1 cellular context compared by ENCODE assay signal in the genomic region with DNA sequence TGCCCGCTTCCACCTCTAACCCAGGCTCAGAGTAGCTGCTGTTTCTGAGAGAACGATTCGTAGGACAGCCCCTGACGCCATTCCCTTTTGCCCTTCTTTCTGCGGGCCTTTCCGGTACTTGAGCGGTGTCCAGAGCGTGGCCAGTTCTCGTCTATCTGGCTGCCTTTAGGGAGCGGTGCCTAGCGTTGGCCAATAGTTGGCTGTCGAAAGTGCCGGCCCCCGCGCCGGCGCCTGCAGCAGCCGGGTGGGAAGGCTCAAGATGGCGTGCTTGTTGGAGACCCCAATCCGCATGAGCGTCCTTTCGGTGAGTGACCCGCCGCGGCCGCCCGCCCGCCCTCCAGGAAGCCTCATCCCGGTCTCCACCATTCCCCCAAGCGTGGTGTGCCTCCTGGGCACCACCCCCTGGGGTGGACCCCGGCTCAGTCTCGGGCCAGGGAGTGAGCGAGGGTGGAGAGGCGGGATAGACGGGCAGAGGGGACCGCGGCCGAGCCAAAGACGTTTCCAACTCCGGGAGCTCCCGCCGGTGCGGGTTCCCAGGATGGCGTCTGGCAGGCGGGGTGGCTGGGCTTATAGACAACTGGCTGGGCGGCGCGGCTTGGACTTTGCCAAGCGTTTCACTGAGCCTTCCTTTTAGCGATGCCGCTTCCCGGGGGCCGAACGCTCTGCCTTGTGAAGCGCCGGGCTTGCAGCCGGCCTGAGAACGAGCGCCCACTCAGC.
TF ChIP-seq lines count a peak whose summit lies in the region.

A gene with protein sequence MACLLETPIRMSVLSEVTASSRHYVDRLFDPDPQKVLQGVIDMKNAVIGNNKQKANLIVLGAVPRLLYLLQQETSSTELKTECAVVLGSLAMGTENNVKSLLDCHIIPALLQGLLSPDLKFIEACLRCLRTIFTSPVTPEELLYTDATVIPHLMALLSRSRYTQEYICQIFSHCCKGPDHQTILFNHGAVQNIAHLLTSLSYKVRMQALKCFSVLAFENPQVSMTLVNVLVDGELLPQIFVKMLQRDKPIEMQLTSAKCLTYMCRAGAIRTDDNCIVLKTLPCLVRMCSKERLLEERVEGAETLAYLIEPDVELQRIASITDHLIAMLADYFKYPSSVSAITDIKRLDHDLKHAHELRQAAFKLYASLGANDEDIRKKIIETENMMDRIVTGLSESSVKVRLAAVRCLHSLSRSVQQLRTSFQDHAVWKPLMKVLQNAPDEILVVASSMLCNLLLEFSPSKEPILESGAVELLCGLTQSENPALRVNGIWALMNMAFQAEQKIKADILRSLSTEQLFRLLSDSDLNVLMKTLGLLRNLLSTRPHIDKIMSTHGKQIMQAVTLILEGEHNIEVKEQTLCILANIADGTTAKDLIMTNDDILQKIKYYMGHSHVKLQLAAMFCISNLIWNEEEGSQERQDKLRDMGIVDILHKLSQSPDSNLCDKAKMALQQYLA (plus strand): TSS at position 6 of the 717 bp plus-strand sequence. CDS start 254 bp downstream, at position 260.

TF ChIP-seq in K562, 482 proteins besides CTCF, POLR2A, EP300 and RAD21 (continued from another document and continues in another):
- TF ChIP-seq, protein P1, sequence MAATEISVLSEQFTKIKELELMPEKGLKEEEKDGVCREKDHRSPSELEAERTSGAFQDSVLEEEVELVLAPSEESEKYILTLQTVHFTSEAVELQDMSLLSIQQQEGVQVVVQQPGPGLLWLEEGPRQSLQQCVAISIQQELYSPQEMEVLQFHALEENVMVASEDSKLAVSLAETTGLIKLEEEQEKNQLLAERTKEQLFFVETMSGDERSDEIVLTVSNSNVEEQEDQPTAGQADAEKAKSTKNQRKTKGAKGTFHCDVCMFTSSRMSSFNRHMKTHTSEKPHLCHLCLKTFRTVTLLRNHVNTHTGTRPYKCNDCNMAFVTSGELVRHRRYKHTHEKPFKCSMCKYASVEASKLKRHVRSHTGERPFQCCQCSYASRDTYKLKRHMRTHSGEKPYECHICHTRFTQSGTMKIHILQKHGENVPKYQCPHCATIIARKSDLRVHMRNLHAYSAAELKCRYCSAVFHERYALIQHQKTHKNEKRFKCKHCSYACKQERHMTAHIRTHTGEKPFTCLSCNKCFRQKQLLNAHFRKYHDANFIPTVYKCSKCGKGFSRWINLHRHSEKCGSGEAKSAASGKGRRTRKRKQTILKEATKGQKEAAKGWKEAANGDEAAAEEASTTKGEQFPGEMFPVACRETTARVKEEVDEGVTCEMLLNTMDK (IDR thresholded peaks at IDR 0.05; ENCODE audit: borderline replicate concordance, insufficient read depth, low read depth, low read length, poor library complexity, severe bottlenecking) = no peak
- TF ChIP-seq HCFC1 (IDR thresholded peaks at IDR 0.05; ENCODE audit: low read depth, low read length) (peak; percentile 48), PHF8 (IDR thresholded peaks at IDR 0.05; ENCODE audit: borderline replicate concordance, low read length) (peak; percentile 78; the same call in 1 of the 2 replicates), DIDO1 (tag; IDR thresholded peaks at IDR 0.05; ENCODE audit: low read depth) (peak; percentile 94), L3MBTL2 (IDR thresholded peaks at IDR 0.05) (0 out of 2 replicates have a peak, but pooled peaks have one; percentile 15), ZNF583 (CRISPR knock-in tag; IDR thresholded peaks at IDR 0.05) (no peak), NCOR1 (IDR thresholded peaks at IDR 0.05) (no peak), ATF7 (IDR thresholded peaks at IDR 0.05) (peak; percentile 50; the same call in 1 of the 2 replicates), HDAC1 (IDR thresholded peaks at IDR 0.05) (peak in 1 of 2 experiments; percentile 33; a peak in 1 of 4 replicates), HDAC6 (IDR thresholded peaks at IDR 0.05; ENCODE audit: low read depth, low read length) (no peak), CXXC5 (CRISPR knock-in tag; IDR thresholded peaks at IDR 0.05) (peak; percentile 73; the same call in 1 of the 2 replicates), HLTF (IDR thresholded peaks at IDR 0.05) (peak; percentile 46; the same call in 1 of the 2 replicates), SIN3B (IDR thresholded peaks at IDR 0.05; ENCODE audit: low read depth) (peak; percentile 79; the same call in 1 of the 2 replicates), CBFB (CRISPR knock-in tag; IDR thresholded peaks at IDR 0.05) (no peak), PRMT5 (CRISPR knock-in tag; IDR thresholded peaks at IDR 0.05) (no peak), SUPT5H (IDR thresholded peaks at IDR 0.05) (peak; percentile 76), ZFX (CRISPR knock-in tag; IDR thresholded peaks at IDR 0.05) (peak; percentile 11; the same call in 1 of the 2 replicates), TCF3 (CRISPR knock-in tag; IDR thresholded peaks at IDR 0.05) (peak; percentile 20; the same call in 1 of the 2 replicates), KAT7 (CRISPR knock-in tag; IDR thresholded peaks at IDR 0.05; ENCODE audit: borderline replicate concordance) (peak; percentile 71; the same call in 1 of the 2 replicates), SIN3A (IDR thresholded peaks at IDR 0.05; ENCODE audit: borderline replicate concordance in 2 of 2, control insufficient read depth in 1 of 2, low read depth in 2 of 2, low read length in 2 of 2) (peak in 1 of 2 experiments; percentile 24; a peak in 1 of 4 replicates), CCNT2 (IDR thresholded peaks at IDR 0.05; ENCODE audit: borderline replicate concordance, extremely low read depth, insufficient read length, low read depth, low read length) (peak; percentile 42), NFRKB (IDR thresholded peaks at IDR 0.05; ENCODE audit: low read depth) (peak; percentile 94), GABPB1 (CRISPR knock-in tag; IDR thresholded peaks at IDR 0.05) (peak; percentile 53; the same call in 1 of the 2 replicates), HMGN3 (IDR thresholded peaks at IDR 0.05; ENCODE audit: borderline replicate concordance, extremely low read depth, insufficient read length, low read depth, low read length) (peak; percentile 61), TAF9B (IDR thresholded peaks at IDR 0.05; ENCODE audit: partially characterized antibody) (peak; percentile 86), POLR2G (IDR thresholded peaks at IDR 0.05; ENCODE audit: low read depth, low read length) (peak; percentile 88), C11orf30 (IDR thresholded peaks at IDR 0.05; ENCODE audit: low read depth) (peak; percentile 94), RBM14 (IDR thresholded peaks at IDR 0.05; ENCODE audit: borderline replicate concordance, insufficient read depth, low read depth, low read length) (no peak), ZEB2 (IDR thresholded peaks at IDR 0.05) (peak; percentile 100), CREM (IDR thresholded peaks at IDR 0.05; ENCODE audit: low read depth) (peak; percentile 39; the same call in 1 of the 2 replicates), TFAM (CRISPR knock-in tag; conservative IDR thresholded peaks at IDR 0.05) (no peak)
- TF ChIP-seq, protein P2, sequence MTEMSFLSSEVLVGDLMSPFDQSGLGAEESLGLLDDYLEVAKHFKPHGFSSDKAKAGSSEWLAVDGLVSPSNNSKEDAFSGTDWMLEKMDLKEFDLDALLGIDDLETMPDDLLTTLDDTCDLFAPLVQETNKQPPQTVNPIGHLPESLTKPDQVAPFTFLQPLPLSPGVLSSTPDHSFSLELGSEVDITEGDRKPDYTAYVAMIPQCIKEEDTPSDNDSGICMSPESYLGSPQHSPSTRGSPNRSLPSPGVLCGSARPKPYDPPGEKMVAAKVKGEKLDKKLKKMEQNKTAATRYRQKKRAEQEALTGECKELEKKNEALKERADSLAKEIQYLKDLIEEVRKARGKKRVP (CRISPR knock-in tag; IDR thresholded peaks at IDR 0.05) = peak; percentile 6; the same call in 1 of the 2 replicates
- TF ChIP-seq, protein P3, sequence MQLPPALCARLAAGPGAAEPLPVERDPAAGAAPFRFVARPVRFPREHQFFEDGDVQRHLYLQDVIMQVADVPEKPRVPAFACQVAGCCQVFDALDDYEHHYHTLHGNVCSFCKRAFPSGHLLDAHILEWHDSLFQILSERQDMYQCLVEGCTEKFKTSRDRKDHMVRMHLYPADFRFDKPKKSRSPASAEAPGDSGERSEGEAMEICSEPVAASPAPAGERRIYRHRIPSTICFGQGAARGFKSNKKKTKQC (CRISPR knock-in tag; IDR thresholded peaks at IDR 0.05) = 0 out of 2 replicates have a peak, but pooled peaks have one; percentile 23
- TF ChIP-seq, protein P4, sequence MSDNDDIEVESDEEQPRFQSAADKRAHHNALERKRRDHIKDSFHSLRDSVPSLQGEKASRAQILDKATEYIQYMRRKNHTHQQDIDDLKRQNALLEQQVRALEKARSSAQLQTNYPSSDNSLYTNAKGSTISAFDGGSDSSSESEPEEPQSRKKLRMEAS (CRISPR knock-in tag; IDR thresholded peaks at IDR 0.05) = peak; percentile 38; the same call in 1 of the 2 replicates
- TF ChIP-seq, protein P5, sequence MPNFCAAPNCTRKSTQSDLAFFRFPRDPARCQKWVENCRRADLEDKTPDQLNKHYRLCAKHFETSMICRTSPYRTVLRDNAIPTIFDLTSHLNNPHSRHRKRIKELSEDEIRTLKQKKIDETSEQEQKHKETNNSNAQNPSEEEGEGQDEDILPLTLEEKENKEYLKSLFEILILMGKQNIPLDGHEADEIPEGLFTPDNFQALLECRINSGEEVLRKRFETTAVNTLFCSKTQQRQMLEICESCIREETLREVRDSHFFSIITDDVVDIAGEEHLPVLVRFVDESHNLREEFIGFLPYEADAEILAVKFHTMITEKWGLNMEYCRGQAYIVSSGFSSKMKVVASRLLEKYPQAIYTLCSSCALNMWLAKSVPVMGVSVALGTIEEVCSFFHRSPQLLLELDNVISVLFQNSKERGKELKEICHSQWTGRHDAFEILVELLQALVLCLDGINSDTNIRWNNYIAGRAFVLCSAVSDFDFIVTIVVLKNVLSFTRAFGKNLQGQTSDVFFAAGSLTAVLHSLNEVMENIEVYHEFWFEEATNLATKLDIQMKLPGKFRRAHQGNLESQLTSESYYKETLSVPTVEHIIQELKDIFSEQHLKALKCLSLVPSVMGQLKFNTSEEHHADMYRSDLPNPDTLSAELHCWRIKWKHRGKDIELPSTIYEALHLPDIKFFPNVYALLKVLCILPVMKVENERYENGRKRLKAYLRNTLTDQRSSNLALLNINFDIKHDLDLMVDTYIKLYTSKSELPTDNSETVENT (CRISPR knock-in tag; IDR thresholded peaks at IDR 0.05) = 0 out of 2 replicates have a peak, but pooled peaks have one; percentile 16
- TF ChIP-seq, protein P6, sequence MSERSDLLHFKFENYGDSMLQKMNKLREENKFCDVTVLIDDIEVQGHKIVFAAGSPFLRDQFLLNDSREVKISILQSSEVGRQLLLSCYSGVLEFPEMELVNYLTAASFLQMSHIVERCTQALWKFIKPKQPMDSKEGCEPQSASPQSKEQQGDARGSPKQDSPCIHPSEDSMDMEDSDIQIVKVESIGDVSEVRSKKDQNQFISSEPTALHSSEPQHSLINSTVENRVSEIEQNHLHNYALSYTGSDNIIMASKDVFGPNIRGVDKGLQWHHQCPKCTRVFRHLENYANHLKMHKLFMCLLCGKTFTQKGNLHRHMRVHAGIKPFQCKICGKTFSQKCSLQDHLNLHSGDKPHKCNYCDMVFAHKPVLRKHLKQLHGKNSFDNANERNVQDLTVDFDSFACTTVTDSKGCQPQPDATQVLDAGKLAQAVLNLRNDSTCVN (CRISPR knock-in tag; IDR thresholded peaks at IDR 0.05) = no peak
- TF ChIP-seq, protein P7, sequence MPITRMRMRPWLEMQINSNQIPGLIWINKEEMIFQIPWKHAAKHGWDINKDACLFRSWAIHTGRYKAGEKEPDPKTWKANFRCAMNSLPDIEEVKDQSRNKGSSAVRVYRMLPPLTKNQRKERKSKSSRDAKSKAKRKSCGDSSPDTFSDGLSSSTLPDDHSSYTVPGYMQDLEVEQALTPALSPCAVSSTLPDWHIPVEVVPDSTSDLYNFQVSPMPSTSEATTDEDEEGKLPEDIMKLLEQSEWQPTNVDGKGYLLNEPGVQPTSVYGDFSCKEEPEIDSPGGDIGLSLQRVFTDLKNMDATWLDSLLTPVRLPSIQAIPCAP (CRISPR knock-in tag; IDR thresholded peaks at IDR 0.05; ENCODE audit: borderline replicate concordance) = no peak
- TF ChIP-seq, protein P8, sequence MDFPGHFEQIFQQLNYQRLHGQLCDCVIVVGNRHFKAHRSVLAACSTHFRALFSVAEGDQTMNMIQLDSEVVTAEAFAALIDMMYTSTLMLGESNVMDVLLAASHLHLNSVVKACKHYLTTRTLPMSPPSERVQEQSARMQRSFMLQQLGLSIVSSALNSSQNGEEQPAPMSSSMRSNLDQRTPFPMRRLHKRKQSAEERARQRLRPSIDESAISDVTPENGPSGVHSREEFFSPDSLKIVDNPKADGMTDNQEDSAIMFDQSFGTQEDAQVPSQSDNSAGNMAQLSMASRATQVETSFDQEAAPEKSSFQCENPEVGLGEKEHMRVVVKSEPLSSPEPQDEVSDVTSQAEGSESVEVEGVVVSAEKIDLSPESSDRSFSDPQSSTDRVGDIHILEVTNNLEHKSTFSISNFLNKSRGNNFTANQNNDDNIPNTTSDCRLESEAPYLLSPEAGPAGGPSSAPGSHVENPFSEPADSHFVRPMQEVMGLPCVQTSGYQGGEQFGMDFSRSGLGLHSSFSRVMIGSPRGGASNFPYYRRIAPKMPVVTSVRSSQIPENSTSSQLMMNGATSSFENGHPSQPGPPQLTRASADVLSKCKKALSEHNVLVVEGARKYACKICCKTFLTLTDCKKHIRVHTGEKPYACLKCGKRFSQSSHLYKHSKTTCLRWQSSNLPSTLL (IDR thresholded peaks at IDR 0.05) = peak; percentile 76; the same call in 1 of the 2 replicates
- TF ChIP-seq, protein P9, sequence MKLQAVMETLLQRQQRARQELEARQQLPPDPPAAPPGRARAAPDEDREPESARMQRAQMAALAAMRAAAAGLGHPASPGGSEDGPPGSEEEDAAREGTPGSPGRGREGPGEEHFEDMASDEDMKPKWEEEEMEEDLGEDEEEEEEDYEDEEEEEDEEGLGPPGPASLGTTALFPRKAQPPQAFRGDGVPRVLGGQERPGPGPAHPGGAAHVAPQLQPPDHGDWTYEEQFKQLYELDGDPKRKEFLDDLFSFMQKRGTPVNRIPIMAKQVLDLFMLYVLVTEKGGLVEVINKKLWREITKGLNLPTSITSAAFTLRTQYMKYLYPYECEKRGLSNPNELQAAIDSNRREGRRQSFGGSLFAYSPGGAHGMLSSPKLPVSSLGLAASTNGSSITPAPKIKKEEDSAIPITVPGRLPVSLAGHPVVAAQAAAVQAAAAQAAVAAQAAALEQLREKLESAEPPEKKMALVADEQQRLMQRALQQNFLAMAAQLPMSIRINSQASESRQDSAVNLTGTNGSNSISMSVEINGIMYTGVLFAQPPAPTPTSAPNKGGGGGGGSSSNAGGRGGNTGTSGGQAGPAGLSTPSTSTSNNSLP (IDR thresholded peaks at IDR 0.05; ENCODE audit: borderline replicate concordance, low read depth, low read length) = no peak
- TF ChIP-seq, protein P10, sequence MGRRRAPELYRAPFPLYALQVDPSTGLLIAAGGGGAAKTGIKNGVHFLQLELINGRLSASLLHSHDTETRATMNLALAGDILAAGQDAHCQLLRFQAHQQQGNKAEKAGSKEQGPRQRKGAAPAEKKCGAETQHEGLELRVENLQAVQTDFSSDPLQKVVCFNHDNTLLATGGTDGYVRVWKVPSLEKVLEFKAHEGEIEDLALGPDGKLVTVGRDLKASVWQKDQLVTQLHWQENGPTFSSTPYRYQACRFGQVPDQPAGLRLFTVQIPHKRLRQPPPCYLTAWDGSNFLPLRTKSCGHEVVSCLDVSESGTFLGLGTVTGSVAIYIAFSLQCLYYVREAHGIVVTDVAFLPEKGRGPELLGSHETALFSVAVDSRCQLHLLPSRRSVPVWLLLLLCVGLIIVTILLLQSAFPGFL (CRISPR knock-in tag; IDR thresholded peaks at IDR 0.05) = 0 out of 2 replicates have a peak, but pooled peaks have one; percentile 11
